1 cellular context compared by ENCODE assay signal in genomic region chr1:96488777-96489176, GRCh38.
TF ChIP-seq lines count a peak whose summit lies in the region.

No MANE protein-coding gene starts in this region.

TF ChIP-seq in GM23338, 12 proteins besides CTCF, POLR2A, EP300 and RAD21 (continued from another document):
- TF ChIP-seq, protein P1, sequence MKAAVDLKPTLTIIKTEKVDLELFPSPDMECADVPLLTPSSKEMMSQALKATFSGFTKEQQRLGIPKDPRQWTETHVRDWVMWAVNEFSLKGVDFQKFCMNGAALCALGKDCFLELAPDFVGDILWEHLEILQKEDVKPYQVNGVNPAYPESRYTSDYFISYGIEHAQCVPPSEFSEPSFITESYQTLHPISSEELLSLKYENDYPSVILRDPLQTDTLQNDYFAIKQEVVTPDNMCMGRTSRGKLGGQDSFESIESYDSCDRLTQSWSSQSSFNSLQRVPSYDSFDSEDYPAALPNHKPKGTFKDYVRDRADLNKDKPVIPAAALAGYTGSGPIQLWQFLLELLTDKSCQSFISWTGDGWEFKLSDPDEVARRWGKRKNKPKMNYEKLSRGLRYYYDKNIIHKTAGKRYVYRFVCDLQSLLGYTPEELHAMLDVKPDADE (IDR thresholded peaks at IDR 0.05): no peak
- no peak for TF ChIP-seq STAT1 (IDR thresholded peaks at IDR 0.05; ENCODE audit: unreplicated experiment)
- no peak for TF ChIP-seq NANOG (IDR thresholded peaks at IDR 0.05; ENCODE audit: borderline replicate concordance)
